In genomic region chr10:46266506-46266985, GRCh38 we compare ENCODE assay signal across 25 cellular contexts. TPM values are rescaled to one million over a fixed set of nuclear protein-coding genes. Genes with fewer than 3 reads are reported as not detected.
DNase-seq lines count a peak whose midpoint lies in the region; ATAC-seq lines count a peak whose summit lies in the region.
"Had no signal": no experiment of that assay in that cellular context is flagged by ENCODE, and none has a peak within 500 bp of the region (broad histone marks: within the 10 kb centered on the region; RNA-seq: fewer than 3 reads in every experiment).

No MANE protein-coding gene starts in this region.

- H3K4me3 ChIP-seq in CD4-positive, CD25-positive, alpha-beta regulatory T cell (ENCODE audit: low read depth, low read length) = no peak overlapping the region
- H3K4me3 ChIP-seq in naive thymus-derived CD4-positive, alpha-beta T cell (ENCODE audit: low read length) = no peak overlapping the region
- H3K4me3 ChIP-seq: psoas muscle, smooth muscle cell, suprapubic skin had no signal

- peak; percentile 43 for DNase-seq in NCI-H2171 treated with DMSO at 0.1 percent for 48 hours (lab: John Stamatoyannopoulos, UW)
- no peak for DNase-seq in NCI-H2171 (lab: John Stamatoyannopoulos, UW)
- no peak for DNase-seq in CD4-positive, CD25-positive, alpha-beta regulatory T cell
- no peak for DNase-seq in T-cell
- DNase-seq in naive thymus-derived CD4-positive, alpha-beta T cell = no peak
- no peak for DNase-seq in NCI-H526 (lab: John Stamatoyannopoulos, UW)
- no peak for DNase-seq in middle frontal gyrus (ENCODE audit: extremely low spot score, low spot score)
- DNase-seq: activated naive CD4-positive, alpha-beta T cell; foreskin fibroblast; GOT3; hypothalamus; kidney; mesendoderm; NCI-H1930; nephron progenitor cell; psoas muscle had no signal

- peak overlapping the region in 2 of 4 donors; percentile 49 to 69 for H3K4me3 Mint-ChIP-seq in CD4-positive, CD25-positive, alpha-beta regulatory T cell
- H3K4me3 Mint-ChIP-seq in T-cell = peak overlapping the region in 2 of 3 donors; percentile 42 to 47
- peak overlapping the region in 2 of 10 donors; percentile 68 to 70 for H3K4me3 Mint-ChIP-seq in naive thymus-derived CD4-positive, alpha-beta T cell
- H3K4me3 Mint-ChIP-seq: dendritic cell treated with granulocyte-macrophage colony-stimulating factor and Interleukin-4, amounts not matched to agents 40 ng/mL and 50 ng/mL, for 4 days; nephron progenitor cell; WTC11 had no signal

- peaks cover 5 to 67% (median 38%) of the 10 kb centered on the region in 4 donors for H3K4me1 Mint-ChIP-seq in CD4-positive, CD25-positive, alpha-beta regulatory T cell
- H3K4me1 Mint-ChIP-seq in T-cell = peaks cover 42 to 69% (median 53%) of the 10 kb centered on the region in 3 donors
- H3K4me1 Mint-ChIP-seq in naive thymus-derived CD4-positive, alpha-beta T cell = peaks cover 22 to 60% (median 44%) of the 10 kb centered on the region in 7 donors
- H3K4me1 Mint-ChIP-seq: WTC11 had no signal

- peaks cover 57% of the 10 kb centered on the region for H3K4me1 ChIP-seq in CD4-positive, CD25-positive, alpha-beta regulatory T cell (ENCODE audit: control insufficient read depth, insufficient read depth, low read length, poor library complexity, severe bottlenecking)
- H3K4me1 ChIP-seq in naive thymus-derived CD4-positive, alpha-beta T cell (ENCODE audit: control insufficient read depth in 2 of 2, insufficient read depth in 2 of 2, low read length in 2 of 2) = peaks cover 29 to 47% of the 10 kb centered on the region in 2 donors
- H3K4me1 ChIP-seq: psoas muscle, suprapubic skin had no signal

- no peak overlapping the region for H3K27ac Mint-ChIP-seq in CD4-positive, CD25-positive, alpha-beta regulatory T cell
- peak overlapping the region; percentile 77 to 79 for H3K27ac Mint-ChIP-seq in T-cell
- peak overlapping the region in 1 of 9 donors; percentile 92 for H3K27ac Mint-ChIP-seq in naive thymus-derived CD4-positive, alpha-beta T cell
- H3K27ac Mint-ChIP-seq: dendritic cell treated with granulocyte-macrophage colony-stimulating factor and Interleukin-4, amounts not matched to agents 40 ng/mL and 50 ng/mL, for 4 days; nephron progenitor cell; WTC11 had no signal

- H3K9me3 ChIP-seq in CD4-positive, CD25-positive, alpha-beta regulatory T cell (ENCODE audit: control insufficient read depth in 2 of 2, low read length in 2 of 2) = no peaks in the 10 kb centered on the region
- no peaks in the 10 kb centered on the region for H3K9me3 ChIP-seq in naive thymus-derived CD4-positive, alpha-beta T cell (ENCODE audit: control insufficient read depth in 2 of 3, low read length in 3 of 3)
- H3K9me3 ChIP-seq: psoas muscle, suprapubic skin had no signal

- H3K27ac ChIP-seq in CD4-positive, CD25-positive, alpha-beta regulatory T cell (ENCODE audit: insufficient read depth, low read length, poor library complexity, severe bottlenecking) = peak overlapping the region; percentile 79
- H3K27ac ChIP-seq in naive thymus-derived CD4-positive, alpha-beta T cell (ENCODE audit: low read depth, low read length) = peak overlapping the region; percentile 86
- H3K27ac ChIP-seq: psoas muscle, suprapubic skin had no signal

- CTCF ChIA-PET in T-cell (lab: Charles Lee) = interaction anchor here in 1 of 2 donors (1.1 kb wide), 1 partner anchor 9 kb away, joined by 3 read pairs; no protein-coding TSS in a partner anchor
- CTCF ChIA-PET in naive thymus-derived CD4-positive, alpha-beta T cell (lab: Charles Lee) = interaction anchor here (0.6 to 1.0 kb wide), 2 partner anchors 11 to 698 kb away, joined by 3 read pairs; no protein-coding TSS in a partner anchor

- H3K36me3 ChIP-seq in CD4-positive, CD25-positive, alpha-beta regulatory T cell (ENCODE audit: control insufficient read depth, insufficient read depth, low read length) = peaks cover 24% of the 10 kb centered on the region
- H3K36me3 ChIP-seq in naive thymus-derived CD4-positive, alpha-beta T cell (ENCODE audit: control insufficient read depth in 2 of 3, insufficient read depth in 3 of 3, low read length in 3 of 3) = peaks cover 0 to 13% (median 9%) of the 10 kb centered on the region in 3 experiments
- H3K36me3 ChIP-seq: suprapubic skin had no signal

- no peaks in the 10 kb centered on the region for H3K9me3 Mint-ChIP-seq in CD4-positive, CD25-positive, alpha-beta regulatory T cell
- no peaks in the 10 kb centered on the region for H3K9me3 Mint-ChIP-seq in T-cell
- H3K9me3 Mint-ChIP-seq in naive thymus-derived CD4-positive, alpha-beta T cell = no peaks in the 10 kb centered on the region
- H3K9me3 Mint-ChIP-seq: CD14-positive monocyte; dendritic cell treated with granulocyte-macrophage colony-stimulating factor and Interleukin-4, amounts not matched to agents 40 ng/mL and 50 ng/mL, for 4 days; nephron progenitor cell; WTC11 had no signal

- intact Hi-C loops in naive thymus-derived CD4-positive, alpha-beta T cell (cut with micrococcal nuclease) = loop anchor here in 1 of 2 donors (1.0 to 5.0 kb wide), 3 partner anchors 8 to 244 kb away; no protein-coding TSS in a partner anchor

- no peaks in the 10 kb centered on the region for H3K27me3 ChIP-seq in CD4-positive, CD25-positive, alpha-beta regulatory T cell (ENCODE audit: control insufficient read depth, insufficient read depth, low read length)
- H3K27me3 ChIP-seq in naive thymus-derived CD4-positive, alpha-beta T cell (ENCODE audit: control insufficient read depth in 2 of 2, insufficient read depth in 2 of 2, low read length in 2 of 2) = no peaks in the 10 kb centered on the region
- H3K27me3 ChIP-seq: suprapubic skin had no signal

- POLR2A ChIA-PET in T-cell (lab: Charles Lee) = interaction anchor here in 1 of 2 donors (0.6 kb wide), 1 partner anchor 264 kb away, joined by 5 read pairs; no protein-coding TSS in a partner anchor
- POLR2A ChIA-PET in naive thymus-derived CD4-positive, alpha-beta T cell (lab: Charles Lee) = interaction anchor here (0.6 to 1.2 kb wide), 2 partner anchors 18 to 25 kb away, joined by 3 to 5 read pairs; no protein-coding TSS in a partner anchor

- H3K36me3 Mint-ChIP-seq in CD4-positive, CD25-positive, alpha-beta regulatory T cell = peaks cover 5% of the 10 kb centered on the region
- H3K36me3 Mint-ChIP-seq in T-cell = peaks cover 12% of the 10 kb centered on the region
- peaks cover 0 to 9% (median 9%) of the 10 kb centered on the region in 5 donors for H3K36me3 Mint-ChIP-seq in naive thymus-derived CD4-positive, alpha-beta T cell
- H3K36me3 Mint-ChIP-seq: CD14-positive monocyte, WTC11 had no signal

- ATAC-seq in CD4-positive, CD25-positive, alpha-beta regulatory T cell (ENCODE audit: low read depth in 2 of 2) = no peak
- ATAC-seq in T-cell (replicated peaks in 1 of 4) = no peak
- ATAC-seq in naive thymus-derived CD4-positive, alpha-beta T cell = no peak
- no peak for ATAC-seq in GM21786 (IDR thresholded peaks at IDR 0.05; ENCODE audit: unreplicated experiment)
- ATAC-seq: WTC11 had no signal

- H3K27me3 Mint-ChIP-seq in CD4-positive, CD25-positive, alpha-beta regulatory T cell = no peaks in the 10 kb centered on the region
- H3K27me3 Mint-ChIP-seq in T-cell = no peaks in the 10 kb centered on the region
- H3K27me3 Mint-ChIP-seq in naive thymus-derived CD4-positive, alpha-beta T cell = no peaks in the 10 kb centered on the region
- H3K27me3 Mint-ChIP-seq: dendritic cell treated with granulocyte-macrophage colony-stimulating factor and Interleukin-4, amounts not matched to agents 40 ng/mL and 50 ng/mL, for 4 days had no signal

RNA-seq across cellular contexts. Expression of gene ANTXRL, which starts 20.3 kb away (rescaled TPM):
- total RNA-seq in CD4-positive, CD25-positive, alpha-beta regulatory T cell = not detected
- polyA plus RNA-seq in CD4-positive, CD25-positive, alpha-beta regulatory T cell = under 1 TPM in 1 of 4 donors, not detected in 3; 0.72 TPM
- total RNA-seq in T-cell = 1 to 10 TPM in 1 of 5 donors, under 1 TPM in 1, not detected in 3; 0.69 to 1.0 TPM
- total RNA-seq in naive thymus-derived CD4-positive, alpha-beta T cell = under 1 TPM in 1 of 5 experiments, not detected in 4; 0.97 TPM
- polyA plus RNA-seq in naive thymus-derived CD4-positive, alpha-beta T cell = not detected
- total RNA-seq: MCF 10A; NCI-H460; psoas muscle; smooth muscle cell; suprapubic skin; T-helper 1 cell treated with Interleukin-12 subunit alpha and Interleukin-12 subunit beta and Interleukin-4 antibody, amounts not matched to agents 30 ng/mL and 1 ng/mL, for 36 hours; WTC11 had no signal
- polyA plus RNA-seq: CD14-positive monocyte, smooth muscle cell had no signal

Comparison
In these comparisons a context has a peak if more than half of its experiments do, and no peak if none do; other contexts are left out.
1. H3K27ac Mint-ChIP-seq: peak in T-cell (2 of 2); none in CD4-positive, CD25-positive, alpha-beta regulatory T cell (0 of 3).